In the genomic region with DNA sequence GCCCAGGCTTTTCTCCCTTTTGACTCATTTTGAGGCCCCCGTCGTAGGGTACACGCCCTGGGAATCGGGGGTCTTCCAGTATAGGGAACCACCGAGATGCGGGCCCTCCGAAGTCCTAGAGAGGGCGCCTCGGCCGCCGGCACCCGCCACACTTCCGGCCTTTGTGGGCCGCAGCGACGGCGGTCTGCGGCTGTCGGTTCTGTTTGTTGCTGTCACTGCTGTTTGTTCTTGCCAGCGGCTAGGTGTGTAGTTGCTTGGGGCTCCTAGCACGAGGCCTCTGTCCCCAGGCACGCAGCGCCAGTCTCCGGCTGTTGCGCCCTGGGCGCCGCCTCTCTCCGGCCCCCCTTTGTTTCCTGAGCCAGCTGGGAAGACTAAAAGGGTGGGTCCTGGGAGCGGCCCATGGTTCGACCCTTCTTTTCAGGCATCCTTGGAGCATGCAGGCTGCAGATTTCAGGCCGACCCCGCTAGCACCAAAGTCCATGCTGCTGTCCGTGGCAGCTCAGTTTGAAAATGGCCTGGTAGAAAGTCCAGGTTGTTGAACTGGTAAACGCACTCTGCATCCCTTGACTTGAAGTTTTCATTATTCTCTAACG, we compare ENCODE assay signal across 1 cellular context.
TF ChIP-seq lines count a peak whose summit lies in the region.

No MANE protein-coding gene starts in this region.

TF ChIP-seq in HepG2, 621 proteins besides CTCF, POLR2A, EP300 and RAD21 (continues in another document):
- TF ChIP-seq NR2F1 (CRISPR knock-in tag; IDR thresholded peaks at IDR 0.05) = no peak
- TF ChIP-seq CHCHD3 (CRISPR knock-in tag; IDR thresholded peaks at IDR 0.05) = no peak
- TF ChIP-seq, protein P1, sequence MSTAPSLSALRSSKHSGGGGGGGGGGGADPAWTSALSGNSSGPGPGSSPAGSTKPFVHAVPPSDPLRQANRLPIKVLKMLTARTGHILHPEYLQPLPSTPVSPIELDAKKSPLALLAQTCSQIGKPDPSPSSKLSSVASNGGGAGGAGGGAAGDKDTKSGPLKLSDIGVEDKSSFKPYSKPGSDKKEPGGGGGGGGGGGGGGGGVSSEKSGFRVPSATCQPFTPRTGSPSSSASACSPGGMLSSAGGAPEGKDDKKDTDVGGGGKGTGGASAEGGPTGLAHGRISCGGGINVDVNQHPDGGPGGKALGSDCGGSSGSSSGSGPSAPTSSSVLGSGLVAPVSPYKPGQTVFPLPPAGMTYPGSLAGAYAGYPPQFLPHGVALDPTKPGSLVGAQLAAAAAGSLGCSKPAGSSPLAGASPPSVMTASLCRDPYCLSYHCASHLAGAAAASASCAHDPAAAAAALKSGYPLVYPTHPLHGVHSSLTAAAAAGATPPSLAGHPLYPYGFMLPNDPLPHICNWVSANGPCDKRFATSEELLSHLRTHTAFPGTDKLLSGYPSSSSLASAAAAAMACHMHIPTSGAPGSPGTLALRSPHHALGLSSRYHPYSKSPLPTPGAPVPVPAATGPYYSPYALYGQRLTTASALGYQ (CRISPR knock-in tag; IDR thresholded peaks at IDR 0.05) = peak; percentile 82
- peak; percentile 51; the same call in 1 of the 2 replicates for TF ChIP-seq SP5 (CRISPR knock-in tag; IDR thresholded peaks at IDR 0.05; ENCODE audit: borderline replicate concordance, low read depth)
- no peak for TF ChIP-seq POLR2AphosphoS2 (IDR thresholded peaks at IDR 0.05; ENCODE audit: low read depth, low read length)
- TF ChIP-seq ZFP36L2 (CRISPR knock-in tag; IDR thresholded peaks at IDR 0.05) = 0 out of 2 replicates have a peak, but pooled peaks have one; percentile 39
- TF ChIP-seq, protein P2, sequence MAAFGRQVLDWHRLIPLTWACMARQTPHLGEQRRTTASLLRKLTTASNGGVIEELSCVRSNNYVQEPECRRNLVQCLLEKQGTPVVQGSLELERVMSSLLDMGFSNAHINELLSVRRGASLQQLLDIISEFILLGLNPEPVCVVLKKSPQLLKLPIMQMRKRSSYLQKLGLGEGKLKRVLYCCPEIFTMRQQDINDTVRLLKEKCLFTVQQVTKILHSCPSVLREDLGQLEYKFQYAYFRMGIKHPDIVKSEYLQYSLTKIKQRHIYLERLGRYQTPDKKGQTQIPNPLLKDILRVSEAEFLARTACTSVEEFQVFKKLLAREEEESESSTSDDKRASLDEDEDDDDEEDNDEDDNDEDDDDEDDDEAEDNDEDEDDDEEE (CRISPR knock-in tag; IDR thresholded peaks at IDR 0.05) = no peak
- peak; percentile 84 for TF ChIP-seq ERF (CRISPR knock-in tag; IDR thresholded peaks at IDR 0.05)
- TF ChIP-seq, protein P3, sequence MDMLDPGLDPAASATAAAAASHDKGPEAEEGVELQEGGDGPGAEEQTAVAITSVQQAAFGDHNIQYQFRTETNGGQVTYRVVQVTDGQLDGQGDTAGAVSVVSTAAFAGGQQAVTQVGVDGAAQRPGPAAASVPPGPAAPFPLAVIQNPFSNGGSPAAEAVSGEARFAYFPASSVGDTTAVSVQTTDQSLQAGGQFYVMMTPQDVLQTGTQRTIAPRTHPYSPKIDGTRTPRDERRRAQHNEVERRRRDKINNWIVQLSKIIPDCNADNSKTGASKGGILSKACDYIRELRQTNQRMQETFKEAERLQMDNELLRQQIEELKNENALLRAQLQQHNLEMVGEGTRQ (IDR thresholded peaks at IDR 0.05; ENCODE audit: low read depth, low read length) = no peak
- TF ChIP-seq, protein P3 (CRISPR knock-in tag; IDR thresholded peaks at IDR 0.05; ENCODE audit: borderline replicate concordance) = 0 out of 2 replicates have a peak, but pooled peaks have one; percentile 28
- TF ChIP-seq, protein P4, sequence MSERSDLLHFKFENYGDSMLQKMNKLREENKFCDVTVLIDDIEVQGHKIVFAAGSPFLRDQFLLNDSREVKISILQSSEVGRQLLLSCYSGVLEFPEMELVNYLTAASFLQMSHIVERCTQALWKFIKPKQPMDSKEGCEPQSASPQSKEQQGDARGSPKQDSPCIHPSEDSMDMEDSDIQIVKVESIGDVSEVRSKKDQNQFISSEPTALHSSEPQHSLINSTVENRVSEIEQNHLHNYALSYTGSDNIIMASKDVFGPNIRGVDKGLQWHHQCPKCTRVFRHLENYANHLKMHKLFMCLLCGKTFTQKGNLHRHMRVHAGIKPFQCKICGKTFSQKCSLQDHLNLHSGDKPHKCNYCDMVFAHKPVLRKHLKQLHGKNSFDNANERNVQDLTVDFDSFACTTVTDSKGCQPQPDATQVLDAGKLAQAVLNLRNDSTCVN (CRISPR knock-in tag; IDR thresholded peaks at IDR 0.05; ENCODE audit: borderline replicate concordance) = peak; percentile 77; the same call in 1 of the 2 replicates
- no peak for TF ChIP-seq ZNF496 (CRISPR knock-in tag; IDR thresholded peaks at IDR 0.05; ENCODE audit: insufficient replicate concordance)
- peak; percentile 90 for TF ChIP-seq FOXJ3 (CRISPR knock-in tag; IDR thresholded peaks at IDR 0.05; ENCODE audit: borderline replicate concordance)
- peak; percentile 79 for TF ChIP-seq HDAC1 (CRISPR knock-in tag; IDR thresholded peaks at IDR 0.05)
- TF ChIP-seq SRY (CRISPR knock-in tag; IDR thresholded peaks at IDR 0.05) = peak; percentile 93
- no peak for TF ChIP-seq NFE2L2 (IDR thresholded peaks at IDR 0.05; ENCODE audit: low read length)
- TF ChIP-seq, protein P5, sequence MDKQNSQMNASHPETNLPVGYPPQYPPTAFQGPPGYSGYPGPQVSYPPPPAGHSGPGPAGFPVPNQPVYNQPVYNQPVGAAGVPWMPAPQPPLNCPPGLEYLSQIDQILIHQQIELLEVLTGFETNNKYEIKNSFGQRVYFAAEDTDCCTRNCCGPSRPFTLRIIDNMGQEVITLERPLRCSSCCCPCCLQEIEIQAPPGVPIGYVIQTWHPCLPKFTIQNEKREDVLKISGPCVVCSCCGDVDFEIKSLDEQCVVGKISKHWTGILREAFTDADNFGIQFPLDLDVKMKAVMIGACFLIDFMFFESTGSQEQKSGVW (CRISPR knock-in tag; IDR thresholded peaks at IDR 0.05; ENCODE audit: borderline replicate concordance) = no peak
- TF ChIP-seq ZNF816 (CRISPR knock-in tag; IDR thresholded peaks at IDR 0.05; ENCODE audit: borderline replicate concordance) = 0 out of 2 replicates have a peak, but pooled peaks have one; percentile 33
- TF ChIP-seq ASH2L (IDR thresholded peaks at IDR 0.05; ENCODE audit: insufficient read length, low read depth, low read length) = peak; percentile 76
- TF ChIP-seq, protein P6, sequence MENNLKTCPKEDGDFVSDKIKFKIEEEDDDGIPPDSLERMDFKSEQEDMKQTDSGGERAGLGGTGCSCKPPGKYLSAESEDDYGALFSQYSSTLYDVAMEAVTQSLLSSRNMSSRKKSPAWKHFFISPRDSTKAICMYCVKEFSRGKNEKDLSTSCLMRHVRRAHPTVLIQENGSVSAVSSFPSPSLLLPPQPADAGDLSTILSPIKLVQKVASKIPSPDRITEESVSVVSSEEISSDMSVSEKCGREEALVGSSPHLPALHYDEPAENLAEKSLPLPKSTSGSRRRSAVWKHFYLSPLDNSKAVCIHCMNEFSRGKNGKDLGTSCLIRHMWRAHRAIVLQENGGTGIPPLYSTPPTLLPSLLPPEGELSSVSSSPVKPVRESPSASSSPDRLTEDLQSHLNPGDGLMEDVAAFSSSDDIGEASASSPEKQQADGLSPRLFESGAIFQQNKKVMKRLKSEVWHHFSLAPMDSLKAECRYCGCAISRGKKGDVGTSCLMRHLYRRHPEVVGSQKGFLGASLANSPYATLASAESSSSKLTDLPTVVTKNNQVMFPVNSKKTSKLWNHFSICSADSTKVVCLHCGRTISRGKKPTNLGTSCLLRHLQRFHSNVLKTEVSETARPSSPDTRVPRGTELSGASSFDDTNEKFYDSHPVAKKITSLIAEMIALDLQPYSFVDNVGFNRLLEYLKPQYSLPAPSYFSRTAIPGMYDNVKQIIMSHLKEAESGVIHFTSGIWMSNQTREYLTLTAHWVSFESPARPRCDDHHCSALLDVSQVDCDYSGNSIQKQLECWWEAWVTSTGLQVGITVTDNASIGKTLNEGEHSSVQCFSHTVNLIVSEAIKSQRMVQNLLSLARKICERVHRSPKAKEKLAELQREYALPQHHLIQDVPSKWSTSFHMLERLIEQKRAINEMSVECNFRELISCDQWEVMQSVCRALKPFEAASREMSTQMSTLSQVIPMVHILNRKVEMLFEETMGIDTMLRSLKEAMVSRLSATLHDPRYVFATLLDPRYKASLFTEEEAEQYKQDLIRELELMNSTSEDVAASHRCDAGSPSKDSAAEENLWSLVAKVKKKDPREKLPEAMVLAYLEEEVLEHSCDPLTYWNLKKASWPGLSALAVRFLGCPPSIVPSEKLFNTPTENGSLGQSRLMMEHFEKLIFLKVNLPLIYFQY (CRISPR knock-in tag; IDR thresholded peaks at IDR 0.05; ENCODE audit: borderline replicate concordance) = peak; percentile 98
- TF ChIP-seq, protein P7, sequence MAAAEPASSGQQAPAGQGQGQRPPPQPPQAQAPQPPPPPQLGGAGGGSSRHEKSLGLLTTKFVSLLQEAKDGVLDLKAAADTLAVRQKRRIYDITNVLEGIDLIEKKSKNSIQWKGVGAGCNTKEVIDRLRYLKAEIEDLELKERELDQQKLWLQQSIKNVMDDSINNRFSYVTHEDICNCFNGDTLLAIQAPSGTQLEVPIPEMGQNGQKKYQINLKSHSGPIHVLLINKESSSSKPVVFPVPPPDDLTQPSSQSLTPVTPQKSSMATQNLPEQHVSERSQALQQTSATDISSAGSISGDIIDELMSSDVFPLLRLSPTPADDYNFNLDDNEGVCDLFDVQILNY (CRISPR knock-in tag; conservative IDR thresholded peaks at IDR 0.05) = no peak
- TF ChIP-seq TOE1 (CRISPR knock-in tag; IDR thresholded peaks at IDR 0.05) = 0 out of 2 replicates have a peak, but pooled peaks have one; percentile 10
- TF ChIP-seq, protein P8, sequence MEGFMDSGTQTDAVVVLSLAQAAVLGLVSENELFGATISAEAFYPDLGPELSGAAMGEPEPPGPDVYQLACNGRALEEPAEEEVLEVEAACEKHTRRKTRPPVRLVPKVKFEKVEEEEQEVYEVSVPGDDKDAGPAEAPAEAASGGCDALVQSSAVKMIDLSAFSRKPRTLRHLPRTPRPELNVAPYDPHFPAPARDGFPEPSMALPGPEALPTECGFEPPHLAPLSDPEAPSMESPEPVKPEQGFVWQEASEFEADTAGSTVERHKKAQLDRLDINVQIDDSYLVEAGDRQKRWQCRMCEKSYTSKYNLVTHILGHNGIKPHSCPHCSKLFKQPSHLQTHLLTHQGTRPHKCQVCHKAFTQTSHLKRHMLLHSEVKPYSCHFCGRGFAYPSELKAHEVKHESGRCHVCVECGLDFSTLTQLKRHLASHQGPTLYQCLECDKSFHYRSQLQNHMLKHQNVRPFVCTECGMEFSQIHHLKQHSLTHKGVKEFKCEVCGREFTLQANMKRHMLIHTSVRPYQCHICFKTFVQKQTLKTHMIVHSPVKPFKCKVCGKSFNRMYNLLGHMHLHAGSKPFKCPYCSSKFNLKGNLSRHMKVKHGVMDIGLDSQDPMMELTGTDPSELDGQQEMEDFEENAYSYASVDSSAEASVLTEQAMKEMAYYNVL (CRISPR knock-in tag; IDR thresholded peaks at IDR 0.05; ENCODE audit: borderline replicate concordance) = no peak
- TF ChIP-seq, protein P9, sequence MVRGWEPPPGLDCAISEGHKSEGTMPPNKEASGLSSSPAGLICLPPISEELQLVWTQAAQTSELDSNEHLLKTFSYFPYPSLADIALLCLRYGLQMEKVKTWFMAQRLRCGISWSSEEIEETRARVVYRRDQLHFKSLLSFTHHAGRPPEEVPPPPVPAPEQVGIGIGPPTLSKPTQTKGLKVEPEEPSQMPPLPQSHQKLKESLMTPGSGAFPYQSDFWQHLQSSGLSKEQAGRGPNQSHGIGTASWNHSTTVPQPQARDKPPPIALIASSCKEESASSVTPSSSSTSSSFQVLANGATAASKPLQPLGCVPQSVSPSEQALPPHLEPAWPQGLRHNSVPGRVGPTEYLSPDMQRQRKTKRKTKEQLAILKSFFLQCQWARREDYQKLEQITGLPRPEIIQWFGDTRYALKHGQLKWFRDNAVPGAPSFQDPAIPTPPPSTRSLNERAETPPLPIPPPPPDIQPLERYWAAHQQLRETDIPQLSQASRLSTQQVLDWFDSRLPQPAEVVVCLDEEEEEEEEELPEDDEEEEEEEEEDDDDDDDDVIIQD (CRISPR knock-in tag; IDR thresholded peaks at IDR 0.05; ENCODE audit: low read depth) = 0 out of 2 replicates have a peak, but pooled peaks have one; percentile 48
- TF ChIP-seq ZBTB20 (CRISPR knock-in tag; IDR thresholded peaks at IDR 0.05; ENCODE audit: borderline replicate concordance, low read depth) = peak; percentile 92; the same call in 1 of the 2 replicates
- TF ChIP-seq PHF21A (CRISPR knock-in tag; IDR thresholded peaks at IDR 0.05) = peak; percentile 78
- TF ChIP-seq SP4 (CRISPR knock-in tag; IDR thresholded peaks at IDR 0.05) = peak; percentile 40; the same call in 1 of the 2 replicates
- TF ChIP-seq RFXANK (CRISPR knock-in tag; IDR thresholded peaks at IDR 0.05) = peak; percentile 87
- TF ChIP-seq, protein P10, sequence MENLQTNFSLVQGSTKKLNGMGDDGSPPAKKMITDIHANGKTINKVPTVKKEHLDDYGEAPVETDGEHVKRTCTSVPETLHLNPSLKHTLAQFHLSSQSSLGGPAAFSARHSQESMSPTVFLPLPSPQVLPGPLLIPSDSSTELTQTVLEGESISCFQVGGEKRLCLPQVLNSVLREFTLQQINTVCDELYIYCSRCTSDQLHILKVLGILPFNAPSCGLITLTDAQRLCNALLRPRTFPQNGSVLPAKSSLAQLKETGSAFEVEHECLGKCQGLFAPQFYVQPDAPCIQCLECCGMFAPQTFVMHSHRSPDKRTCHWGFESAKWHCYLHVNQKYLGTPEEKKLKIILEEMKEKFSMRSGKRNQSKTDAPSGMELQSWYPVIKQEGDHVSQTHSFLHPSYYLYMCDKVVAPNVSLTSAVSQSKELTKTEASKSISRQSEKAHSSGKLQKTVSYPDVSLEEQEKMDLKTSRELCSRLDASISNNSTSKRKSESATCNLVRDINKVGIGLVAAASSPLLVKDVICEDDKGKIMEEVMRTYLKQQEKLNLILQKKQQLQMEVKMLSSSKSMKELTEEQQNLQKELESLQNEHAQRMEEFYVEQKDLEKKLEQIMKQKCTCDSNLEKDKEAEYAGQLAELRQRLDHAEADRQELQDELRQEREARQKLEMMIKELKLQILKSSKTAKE (CRISPR knock-in tag; IDR thresholded peaks at IDR 0.05; ENCODE audit: borderline replicate concordance) = peak; percentile 57; the same call in 1 of the 2 replicates
- TF ChIP-seq SATB2 (CRISPR knock-in tag; IDR thresholded peaks at IDR 0.05) = peak; percentile 69; the same call in 1 of the 2 replicates
- no peak; the same call in 1 of the 2 replicates for TF ChIP-seq DR1 (CRISPR knock-in tag; IDR thresholded peaks at IDR 0.05)
- no peak for TF ChIP-seq PTBP1 (IDR thresholded peaks at IDR 0.05; ENCODE audit: low read depth, low read length, poor library complexity, severe bottlenecking)
